In genomic region chr2:46170011-46170410, GRCh38 we compare ENCODE assay signal across 24 cellular contexts.
"Had no signal": no experiment of that assay in that cellular context is flagged by ENCODE, and none has a peak within 500 bp of the region (broad histone marks: within the 10 kb centered on the region; RNA-seq: fewer than 3 reads in every experiment).

No MANE protein-coding gene starts in this region.

- H3K4me3 ChIP-seq: breast epithelium, SJCRH30 had no signal

- ATAC-seq: activated CD8-positive, alpha-beta memory T cell treated with anti-CD3 and anti-CD28 coated beads, Interleukin-2, amount 10 ng/mL, durations not matched to agents 7 days and 5 days; activated T-cell treated with anti-CD3 and anti-CD28 coated beads, Interleukin-2, amount 50 U/mL, for 4 hours; activated T-helper 17 cell treated with anti-CD3 and anti-CD28 coated beads, Interleukin-2, amount 50 U/mL, for 72 hours; Right ventricle myocardium inferior; T-cell had no signal

- H3K27ac ChIP-seq: breast epithelium, SJCRH30 had no signal

- H3K36me3 ChIP-seq: breast epithelium had no signal

- DNase-seq: activated B cell treated with CpG ODN at 0.5 μM for 24 hours; activated CD4-positive, alpha-beta T cell treated with anti-CD3 and anti-CD28 coated beads for 1 hour; activated CD4-positive, alpha-beta T cell treated with anti-CD3 and anti-CD28 coated beads, Interleukin-2, amount 10 ng/mL, durations not matched to agents 24 days and 14 days; activated CD4-positive, alpha-beta T cell treated with anti-CD3 and anti-CD28 coated beads, Interleukin-2, amount 50 U/mL, for 48 hours; activated CD8-positive, alpha-beta memory T cell treated with anti-CD3 and anti-CD28 coated beads, Interleukin-2, amount 10 ng/mL, durations not matched to agents 7 days and 5 days; activated gamma-delta T cell; activated naive CD4-positive, alpha-beta T cell treated with anti-CD3 and anti-CD28 coated beads for 36 hours; activated T-cell treated with anti-CD3 and anti-CD28 coated beads, Interleukin-2, amount 50 U/mL, for 4 hours; caudate nucleus; MM.1S; NCI-H1105; NCI-H1436 treated with DMSO at 0.1 percent for 48 hours; NCI-H187 treated with DMSO at 0.1 percent for 48 hours; NCI-H2081 treated with DMSO at 0.1 percent for 48 hours; NCI-H446 treated with DMSO at 0.1 percent for 48 hours; NCI-H526; NCI-H774; SJCRH30; T-cell; T-helper 2 cell; T1000 had no signal

- H3K4me1 ChIP-seq: breast epithelium had no signal

- H3K27me3 ChIP-seq: breast epithelium, SJCRH30 had no signal

- H3K9me3 ChIP-seq: breast epithelium, SJCRH30 had no signal
